ENCODE assay signal across 8 cellular contexts in the genomic region with DNA sequence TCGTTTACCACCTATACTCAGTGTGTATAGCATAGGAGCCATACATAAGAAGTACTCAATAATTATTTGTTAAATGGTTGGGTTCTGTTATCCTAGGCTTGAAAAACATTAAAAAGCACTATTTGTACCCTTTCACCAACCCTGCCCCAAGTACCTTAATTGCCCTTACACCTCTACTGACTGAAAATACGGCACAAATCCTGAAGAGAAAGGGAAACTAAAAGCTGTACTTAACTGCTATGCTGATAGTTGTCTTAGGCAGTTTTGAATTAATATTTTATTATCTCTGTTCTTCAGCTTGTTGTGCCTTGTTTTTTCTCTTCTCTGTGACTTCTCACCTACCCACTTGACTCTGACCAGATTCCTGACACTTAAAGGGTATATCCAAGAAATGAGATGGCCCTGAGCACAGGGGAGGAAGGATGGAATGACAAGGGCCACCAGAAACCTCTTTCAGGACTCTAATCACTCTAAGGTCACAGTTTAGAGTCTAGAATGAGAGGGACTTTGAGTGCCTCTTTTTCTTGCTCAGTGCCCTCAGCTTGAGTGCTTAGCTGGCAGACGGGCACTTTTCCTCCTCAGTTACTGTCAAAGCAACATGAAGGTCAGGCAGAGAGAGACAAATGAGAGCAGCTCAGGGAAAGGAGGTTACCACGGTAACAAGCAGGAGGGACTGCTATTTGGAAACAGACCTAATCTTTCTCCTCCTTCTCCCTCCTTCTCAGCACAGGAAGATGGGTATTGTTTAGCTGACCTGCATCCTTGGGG.
DNase-seq lines count a peak whose midpoint lies in the region; ATAC-seq, FAIRE-seq and TF ChIP-seq lines count a peak whose summit lies in the region.

No MANE protein-coding gene starts in this region.

- H3K9ac ChIP-seq in HepG2 (ENCODE audit: insufficient read depth, low read depth, low read length): no peak overlapping the region

- POLR2A ChIA-PET in HepG2 (lab: Yijun Ruan, JAX): no interaction called here

- no peak overlapping the region for H3K4me2 ChIP-seq in HepG2 (ENCODE audit: low read depth, low read length)

- ATAC-seq in HG03108 (IDR thresholded peaks at IDR 0.05; ENCODE audit: unreplicated experiment) (peak; percentile 52), HepG2 (no peak), upper lobe of left lung (ENCODE audit: low FRiP score in 2 of 2) (peak; percentile 49 to 75), GM19328 (IDR thresholded peaks at IDR 0.05; ENCODE audit: unreplicated experiment) (no peak)

- in situ Hi-C loops in HepG2 (cut with HindIII; ENCODE audit: extremely low pct_ligation_motif_present, low pct_unique_long_range_greater_than_20kb): no loop called here

- no peaks in the 10 kb centered on the region for H3K36me3 ChIP-seq in HepG2 (replicated peaks in 1 of 2; ENCODE audit: control insufficient read depth in 1 of 2, insufficient read depth in 2 of 2, low read length in 2 of 2)
- no peaks in the 10 kb centered on the region for H3K36me3 ChIP-seq in upper lobe of left lung

- BruUV-seq in HepG2 (replicated peaks; lab: Mats Ljungman, UMichigan): no TSS peak

- FAIRE-seq in HepG2 (lab: Jason Lieb, UNC): no peak

- H3K4me3 ChIP-seq in HepG2 (replicated peaks in 1 of 3; ENCODE audit: insufficient read depth in 1 of 3, low read depth in 2 of 3, low read length in 3 of 3) (no peak overlapping the region), upper lobe of left lung (peak overlapping the region in 2 of 4 donors; percentile 3 to 18)

- H3K4me1 ChIP-seq in HepG2 (ENCODE audit: insufficient read depth, low read length) (peaks cover 19% of the 10 kb centered on the region), upper lobe of left lung (peaks cover 19 to 44% (median 33%) of the 10 kb centered on the region in 4 donors)

- H3K27me3 ChIP-seq in HepG2 (ENCODE audit: control insufficient read depth in 1 of 2, insufficient read depth in 2 of 2, low read length in 2 of 2) (no peaks in the 10 kb centered on the region), upper lobe of left lung (no peaks in the 10 kb centered on the region)

- TF ChIP-seq POLR2A in HepG2 (IDR thresholded peaks at IDR 0.05; ENCODE audit: insufficient read depth in 1 of 2, low read depth in 2 of 2, low read length in 2 of 2): no peak
- TF ChIP-seq POLR2A in upper lobe of left lung (IDR thresholded peaks at IDR 0.05): no peak

- H3K79me2 ChIP-seq in HepG2 (ENCODE audit: insufficient read depth, low read length): peaks cover 27% of the 10 kb centered on the region

- H3K27ac ChIP-seq in HepG2 (ENCODE audit: extremely low read length, insufficient read depth, low read length) (no peak overlapping the region), upper lobe of left lung (peak overlapping the region; percentile 34 to 69 (median 35))

- H4K20me1 ChIP-seq in HepG2 (ENCODE audit: insufficient read depth, low read length): 0 out of 2 replicates have a peak, but pooled peaks cover 2% of the 10 kb centered on the region

- TF ChIP-seq EP300 in HepG2 (IDR thresholded peaks at IDR 0.05; ENCODE audit: low read depth in 2 of 2, low read length in 2 of 2) (no peak), HepG2 (CRISPR knock-in tag; IDR thresholded peaks at IDR 0.05; ENCODE audit: borderline replicate concordance) (no peak), upper lobe of left lung (IDR thresholded peaks at IDR 0.05) (peak in 1 of 4 donors; percentile 23)

- intact Hi-C loops in HepG2 (cut with micrococcal nuclease; ENCODE audit: unreplicated experiment): loop anchor here (10.0 kb wide), 1 partner anchor 48 kb away; no protein-coding TSS in a partner anchor

- WGBS in HepG2 (ENCODE audit: low lambda C conversion rate): 96% methylated on average over 4 of the region's 4 CpGs
- WGBS in upper lobe of left lung, 2 donors: 19 to 29% methylated on average over 4 of the region's 4 CpGs

- H2AFZ ChIP-seq in HepG2 (ENCODE audit: low read length): no peak overlapping the region

- DNase-seq in ELR (ENCODE audit: low read depth) (peak; percentile 17), NCI-H774 (lab: John Stamatoyannopoulos, UW) (peak; percentile 17), brain pericyte (ENCODE audit: low read depth, low spot score) (peak; percentile 39), HepG2 (ENCODE audit: low spot score) (no peak), upper lobe of left lung (peak in 1 of 2 donors; percentile 68), GF-D8 (lab: John Stamatoyannopoulos, UW) (no peak)

- H3K9me3 ChIP-seq in HepG2 (ENCODE audit: low read length) (no peaks in the 10 kb centered on the region), upper lobe of left lung (no peaks in the 10 kb centered on the region)

- CTCF ChIA-PET in HepG2 (lab: Yijun Ruan, JAX; ENCODE audit: low intra/inter-chr PET ratio, low total read pairs): no interaction called here

- no peak for TF ChIP-seq RAD21 in HepG2 (CRISPR knock-in tag; IDR thresholded peaks at IDR 0.05)

- no peak for TF ChIP-seq CTCF in HepG2 (CRISPR knock-in tag; IDR thresholded peaks at IDR 0.05)
- TF ChIP-seq CTCF in upper lobe of left lung (IDR thresholded peaks at IDR 0.05): no peak

TF ChIP-seq in HepG2, 621 proteins besides CTCF, POLR2A, EP300 and RAD21 (continues in another document):
- no peak for TF ChIP-seq SSRP1 (CRISPR knock-in tag; IDR thresholded peaks at IDR 0.05)
- TF ChIP-seq, protein P1, sequence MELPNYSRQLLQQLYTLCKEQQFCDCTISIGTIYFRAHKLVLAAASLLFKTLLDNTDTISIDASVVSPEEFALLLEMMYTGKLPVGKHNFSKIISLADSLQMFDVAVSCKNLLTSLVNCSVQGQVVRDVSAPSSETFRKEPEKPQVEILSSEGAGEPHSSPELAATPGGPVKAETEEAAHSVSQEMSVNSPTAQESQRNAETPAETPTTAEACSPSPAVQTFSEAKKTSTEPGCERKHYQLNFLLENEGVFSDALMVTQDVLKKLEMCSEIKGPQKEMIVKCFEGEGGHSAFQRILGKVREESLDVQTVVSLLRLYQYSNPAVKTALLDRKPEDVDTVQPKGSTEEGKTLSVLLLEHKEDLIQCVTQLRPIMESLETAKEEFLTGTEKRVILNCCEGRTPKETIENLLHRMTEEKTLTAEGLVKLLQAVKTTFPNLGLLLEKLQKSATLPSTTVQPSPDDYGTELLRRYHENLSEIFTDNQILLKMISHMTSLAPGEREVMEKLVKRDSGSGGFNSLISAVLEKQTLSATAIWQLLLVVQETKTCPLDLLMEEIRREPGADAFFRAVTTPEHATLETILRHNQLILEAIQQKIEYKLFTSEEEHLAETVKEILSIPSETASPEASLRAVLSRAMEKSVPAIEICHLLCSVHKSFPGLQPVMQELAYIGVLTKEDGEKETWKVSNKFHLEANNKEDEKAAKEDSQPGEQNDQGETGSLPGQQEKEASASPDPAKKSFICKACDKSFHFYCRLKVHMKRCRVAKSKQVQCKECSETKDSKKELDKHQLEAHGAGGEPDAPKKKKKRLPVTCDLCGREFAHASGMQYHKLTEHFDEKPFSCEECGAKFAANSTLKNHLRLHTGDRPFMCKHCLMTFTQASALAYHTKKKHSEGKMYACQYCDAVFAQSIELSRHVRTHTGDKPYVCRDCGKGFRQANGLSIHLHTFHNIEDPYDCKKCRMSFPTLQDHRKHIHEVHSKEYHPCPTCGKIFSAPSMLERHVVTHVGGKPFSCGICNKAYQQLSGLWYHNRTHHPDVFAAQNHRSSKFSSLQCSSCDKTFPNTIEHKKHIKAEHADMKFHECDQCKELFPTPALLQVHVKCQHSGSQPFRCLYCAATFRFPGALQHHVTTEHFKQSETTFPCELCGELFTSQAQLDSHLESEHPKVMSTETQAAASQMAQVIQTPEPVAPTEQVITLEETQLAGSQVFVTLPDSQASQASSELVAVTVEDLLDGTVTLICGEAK (IDR thresholded peaks at IDR 0.05): no peak
- TF ChIP-seq, protein P1 (CRISPR knock-in tag; IDR thresholded peaks at IDR 0.05): no peak
- TF ChIP-seq ZNF768 (CRISPR knock-in tag; IDR thresholded peaks at IDR 0.05): no peak
- TF ChIP-seq NFIC (IDR thresholded peaks at IDR 0.05; ENCODE audit: low read length): no peak
- TF ChIP-seq ZNF101 (CRISPR knock-in tag; IDR thresholded peaks at IDR 0.05; ENCODE audit: borderline replicate concordance, low read depth): no peak
- TF ChIP-seq RFX1 (IDR thresholded peaks at IDR 0.05): peak; percentile 8; the same call in 1 of the 2 replicates

Comparison
In these comparisons a context has a peak if more than half of its experiments do, and no peak if none do; other contexts are left out.
1. DNase-seq: peak in ELR (single experiment), NCI-H774 (single experiment) and brain pericyte (single experiment); none in HepG2 (single experiment) and GF-D8 (single experiment).
2. ATAC-seq: peak in HG03108 (single experiment) and upper lobe of left lung (2 of 2); none in HepG2 (single experiment) and GM19328 (single experiment).